17 cellular contexts compared by ENCODE assay signal in the genomic region with DNA sequence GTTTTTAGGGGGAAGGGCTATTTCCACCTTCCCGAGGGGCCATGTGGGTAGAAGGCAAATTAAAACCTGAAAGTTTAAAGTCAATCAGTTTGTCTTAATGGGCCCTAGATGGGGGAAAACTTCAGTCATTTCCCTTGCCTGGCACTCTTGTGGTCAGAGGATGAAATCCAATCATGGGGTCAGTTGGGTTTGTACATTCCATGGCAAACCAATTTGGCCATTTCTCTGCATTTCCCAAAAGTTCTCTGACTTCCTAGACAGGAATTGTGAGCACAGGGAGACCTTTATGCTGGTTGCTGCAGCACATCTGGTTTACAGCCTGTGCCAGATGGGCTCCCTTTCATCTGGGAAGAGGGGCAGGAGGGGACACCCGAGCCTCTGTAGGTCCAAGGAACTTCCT.
DNase-seq lines count a peak whose midpoint lies in the region; ATAC-seq and TF ChIP-seq lines count a peak whose summit lies in the region.
"Had no signal": no experiment of that assay in that cellular context is flagged by ENCODE, and none has a peak within 500 bp of the region (broad histone marks: within the 10 kb centered on the region; RNA-seq: fewer than 3 reads in every experiment).

No MANE protein-coding gene starts in this region.

- DNase-seq in DMS 273 (lab: John Stamatoyannopoulos, UW; ENCODE audit: unreplicated experiment): peak; percentile 1
- DNase-seq in DMS 273 treated with DMSO at 0.1 percent for 48 hours (lab: John Stamatoyannopoulos, UW): no peak
- DNase-seq in adipocyte (ENCODE audit: low read depth): peak; percentile 30
- peak; percentile 42 for DNase-seq in fibroblast of mammary gland (ENCODE audit: low read depth)
- DNase-seq in stromal cell of bone marrow (ENCODE audit: low read depth): peak; percentile 73
- no peak for DNase-seq in NAMALWA (ENCODE audit: low spot score)
- no peak for DNase-seq in anterior cingulate cortex (lab: John Stamatoyannopoulos, UW)
- DNase-seq: BE2C; Caco-2; CD4-positive, alpha-beta T cell; EL; GOT3; HFFc6; NCI-H1105 treated with DMSO at 0.1 percent for 48 hours; NCI-H1694 treated with DMSO at 0.1 percent for 48 hours had no signal

- no peak for ATAC-seq in HG02970 (IDR thresholded peaks at IDR 0.05; ENCODE audit: low FRiP score, unreplicated experiment)
- ATAC-seq: Panc1 had no signal

- no peaks in the 10 kb centered on the region for H3K9me3 ChIP-seq in adipocyte (ENCODE audit: control insufficient read depth, low read length)
- H3K9me3 ChIP-seq: BE2C, Caco-2 had no signal

- H3K4me3 ChIP-seq in adipocyte (ENCODE audit: low read length) (no peak overlapping the region), fibroblast of mammary gland (ENCODE audit: control insufficient read depth, low read depth, low read length) (no peak overlapping the region)

- TF ChIP-seq CTCF in fibroblast of mammary gland (conservative IDR thresholded peaks at IDR 0.05; ENCODE audit: control insufficient read depth, insufficient read depth, low read depth, low read length): no peak

- no peak overlapping the region for H3K9ac ChIP-seq in adipocyte (ENCODE audit: low read length)

- H3K27me3 ChIP-seq in adipocyte (replicated peaks; ENCODE audit: control insufficient read depth, insufficient read depth, low read length): no peaks in the 10 kb centered on the region
- H3K27me3 ChIP-seq: BE2C had no signal

- H3K4me1 ChIP-seq in adipocyte (ENCODE audit: control insufficient read depth, insufficient read depth, low read length): peaks cover 28% of the 10 kb centered on the region
- H3K4me1 ChIP-seq: BE2C had no signal

- H3K36me3 ChIP-seq in adipocyte (ENCODE audit: control insufficient read depth, insufficient read depth, low read length, severe bottlenecking): no peaks in the 10 kb centered on the region
- H3K36me3 ChIP-seq: BE2C had no signal

Comparison
In these comparisons a context has a peak if more than half of its experiments do, and no peak if none do; other contexts are left out.
1. DNase-seq: peak in DMS 273 (single experiment), adipocyte (single experiment), fibroblast of mammary gland (single experiment) and stromal cell of bone marrow (single experiment); none in DMS 273 treated with DMSO at 0.1 percent for 48 hours (single experiment), NAMALWA (single experiment) and anterior cingulate cortex (0 of 58).